36 cellular contexts compared by ENCODE assay signal in genomic region chr3:102974333-102974732, GRCh38.
"Had no signal": no experiment of that assay in that cellular context is flagged by ENCODE, and none has a peak within 500 bp of the region (broad histone marks: within the 10 kb centered on the region; RNA-seq: fewer than 3 reads in every experiment).

No MANE protein-coding gene starts in this region.

- H3K36me3 Mint-ChIP-seq: activated naive CD4-positive, alpha-beta T cell treated with anti-CD3 and anti-CD28 coated beads, Interleukin-2, amount 10 ng/mL, durations not matched to agents 7 days and 5 days; activated naive CD4-positive, alpha-beta T cell treated with anti-CD3 and anti-CD28 coated beads, Interleukin-2, amount 50 U/mL, for 24 hours; activated naive CD8-positive, alpha-beta T cell; activated naive CD8-positive, alpha-beta T cell treated with anti-CD3 and anti-CD28 coated beads for 36 hours; activated naive CD8-positive, alpha-beta T cell treated with anti-CD3 and anti-CD28 coated beads, Interleukin-2, amount 10 ng/mL, durations not matched to agents 7 days and 5 days; brain had no signal

- H3K27ac ChIP-seq: adrenal gland, ascending aorta, body of pancreas, brain microvascular endothelial cell, breast epithelium, cardiac muscle cell had no signal

- H3K27me3 Mint-ChIP-seq: activated naive CD4-positive, alpha-beta T cell treated with anti-CD3 and anti-CD28 coated beads, Interleukin-2, amount 10 ng/mL, durations not matched to agents 7 days and 5 days; activated naive CD4-positive, alpha-beta T cell treated with anti-CD3 and anti-CD28 coated beads, Interleukin-2, amount 50 U/mL, for 24 hours; activated naive CD8-positive, alpha-beta T cell; activated naive CD8-positive, alpha-beta T cell treated with anti-CD3 and anti-CD28 coated beads for 36 hours; activated naive CD8-positive, alpha-beta T cell treated with anti-CD3 and anti-CD28 coated beads, Interleukin-2, amount 10 ng/mL, durations not matched to agents 7 days and 5 days; activated naive CD8-positive, alpha-beta T cell treated with anti-CD3 and anti-CD28 coated beads, Interleukin-2, amount 50 U/mL, for 24 hours; activated T-cell treated with anti-CD3 and anti-CD28 coated beads, Interleukin-2, amount 50 U/mL, for 24 hours; activated T-helper 17 cell treated with anti-CD3 and anti-CD28 coated beads, Interleukin-2, amount 50 U/mL, for 72 hours; central memory CD8-positive, alpha-beta T cell had no signal

- H3K4me1 ChIP-seq: adrenal gland, ascending aorta, body of pancreas, breast epithelium had no signal

- H3K4me3 Mint-ChIP-seq: activated naive CD4-positive, alpha-beta T cell treated with anti-CD3 and anti-CD28 coated beads for 36 hours; activated naive CD4-positive, alpha-beta T cell treated with anti-CD3 and anti-CD28 coated beads, Interleukin-2, amount 10 ng/mL, durations not matched to agents 7 days and 5 days; activated naive CD4-positive, alpha-beta T cell treated with anti-CD3 and anti-CD28 coated beads, Interleukin-2, amount 50 U/mL, for 24 hours; activated naive CD8-positive, alpha-beta T cell; activated naive CD8-positive, alpha-beta T cell treated with anti-CD3 and anti-CD28 coated beads for 36 hours; activated naive CD8-positive, alpha-beta T cell treated with anti-CD3 and anti-CD28 coated beads, Interleukin-2, amount 10 ng/mL, durations not matched to agents 7 days and 5 days; activated naive CD8-positive, alpha-beta T cell treated with anti-CD3 and anti-CD28 coated beads, Interleukin-2, amount 50 U/mL, for 24 hours; activated T-cell treated with anti-CD3 and anti-CD28 coated beads, Interleukin-2, amount 50 U/mL, for 24 hours; activated T-cell treated with anti-CD3 and anti-CD28 coated beads, Interleukin-2, amount 50 U/mL, for 4 hours; activated T-helper 1 cell treated with anti-CD3 and anti-CD28 coated beads, Interleukin-12 subunit alpha, Interleukin-12 subunit beta, Interleukin-2, Interleukin-4 antibody, amounts not matched to agents 30 ng/mL and 10 ng/mL and 1 ng/mL, durations not matched to agents 14 hours and 24 hours and 36 hours; activated T-helper 17 cell treated with anti-CD3 and anti-CD28 coated beads, Interleukin-2, amount 50 U/mL, for 72 hours; brain; central memory CD8-positive, alpha-beta T cell had no signal

- H3K27me3 ChIP-seq: adrenal gland, ascending aorta, body of pancreas, brain microvascular endothelial cell, breast epithelium, cardiac muscle cell had no signal

- H3K4me3 ChIP-seq: adrenal gland, ascending aorta, body of pancreas, breast epithelium, cardiac muscle cell had no signal

- DNase-seq: activated effector memory CD4-positive, alpha-beta T cell treated with anti-CD3 and anti-CD28 coated beads, Interleukin-2, amount 50 U/mL, for 16 hours; activated effector memory CD4-positive, alpha-beta T cell treated with Interleukin-2 at 50 U/mL for 16 hours; activated gamma-delta T cell; activated gamma-delta T cell treated with Interleukin-2 at 50 U/mL for 16 hours; activated naive CD4-positive, alpha-beta T cell; activated naive CD4-positive, alpha-beta T cell treated with anti-CD3 and anti-CD28 coated beads for 36 hours; activated naive CD4-positive, alpha-beta T cell treated with anti-CD3 and anti-CD28 coated beads, Interleukin-2, amount 10 ng/mL, durations not matched to agents 7 days and 5 days; activated naive CD4-positive, alpha-beta T cell treated with anti-CD3 and anti-CD28 coated beads, Interleukin-2, amount 50 U/mL, for 16 hours; activated naive CD4-positive, alpha-beta T cell treated with Interleukin-2 at 50 U/mL for 16 hours; activated naive CD8-positive, alpha-beta T cell treated with anti-CD3 and anti-CD28 coated beads for 36 hours; activated naive CD8-positive, alpha-beta T cell treated with anti-CD3 and anti-CD28 coated beads, Interleukin-2, amount 10 ng/mL, durations not matched to agents 7 days and 5 days; activated naive CD8-positive, alpha-beta T cell treated with anti-CD3 and anti-CD28 coated beads, Interleukin-2, amount 50 U/mL, for 24 hours; activated T-cell treated with anti-CD3 and anti-CD28 coated beads, Interleukin-2, amount 50 U/mL, for 1 hour; activated T-cell treated with anti-CD3 and anti-CD28 coated beads, Interleukin-2, amount 50 U/mL, for 24 hours; activated T-cell treated with anti-CD3 and anti-CD28 coated beads, Interleukin-2, amount 50 U/mL, for 4 hours; adrenal gland; amniotic stem cell; amygdala; anterior cingulate cortex; aorta; body of pancreas; brain microvascular endothelial cell; caudate nucleus; central memory CD4-positive, alpha-beta T cell; cerebellar nuclear complex had no signal

- H3K27ac Mint-ChIP-seq: activated naive CD4-positive, alpha-beta T cell treated with anti-CD3 and anti-CD28 coated beads for 36 hours; activated naive CD4-positive, alpha-beta T cell treated with anti-CD3 and anti-CD28 coated beads, Interleukin-2, amount 10 ng/mL, durations not matched to agents 7 days and 5 days; activated naive CD4-positive, alpha-beta T cell treated with anti-CD3 and anti-CD28 coated beads, Interleukin-2, amount 50 U/mL, for 24 hours; activated naive CD4-positive, alpha-beta T cell treated with anti-CD3 and anti-CD28 coated beads, Interleukin-2, amount 50 U/mL, for 72 hours; activated naive CD8-positive, alpha-beta T cell; activated naive CD8-positive, alpha-beta T cell treated with anti-CD3 and anti-CD28 coated beads for 36 hours; activated naive CD8-positive, alpha-beta T cell treated with anti-CD3 and anti-CD28 coated beads, Interleukin-2, amount 10 ng/mL, durations not matched to agents 7 days and 5 days; activated naive CD8-positive, alpha-beta T cell treated with anti-CD3 and anti-CD28 coated beads, Interleukin-2, amount 50 U/mL, for 24 hours; activated T-cell treated with anti-CD3 and anti-CD28 coated beads, Interleukin-2, amount 50 U/mL, for 24 hours; activated T-helper 1 cell treated with anti-CD3 and anti-CD28 coated beads, Interleukin-12 subunit alpha, Interleukin-12 subunit beta, Interleukin-2, Interleukin-4 antibody, amounts not matched to agents 30 ng/mL and 10 ng/mL and 1 ng/mL, durations not matched to agents 14 hours and 24 hours and 36 hours; activated T-helper 17 cell treated with anti-CD3 and anti-CD28 coated beads, Interleukin-2, amount 50 U/mL, for 72 hours; activated T-helper 2 cell treated with anti-CD3 and anti-CD28 coated beads, Interferon-gamma antibody, Interleukin-2, Interleukin-4, amounts not matched to agents 10 μg/mL and 5 μg/mL and 100 μg/mL, durations not matched to agents 14 hours and 24 hours and 36 hours had no signal

- ATAC-seq: activated naive CD4-positive, alpha-beta T cell treated with anti-CD3 and anti-CD28 coated beads, Interleukin-2, amount 50 U/mL, for 72 hours; activated naive CD8-positive, alpha-beta T cell treated with anti-CD3 and anti-CD28 coated beads, Interleukin-2, amount 50 U/mL, for 24 hours; activated T-cell treated with anti-CD3 and anti-CD28 coated beads, Interleukin-2, amount 50 U/mL, for 4 hours; activated T-helper 17 cell treated with anti-CD3 and anti-CD28 coated beads, Interleukin-2, amount 50 U/mL, for 72 hours; body of pancreas had no signal

- H3K9me3 ChIP-seq: adrenal gland, ascending aorta, body of pancreas, breast epithelium had no signal

- H3K4me1 Mint-ChIP-seq: activated naive CD4-positive, alpha-beta T cell treated with anti-CD3 and anti-CD28 coated beads, Interleukin-2, amount 10 ng/mL, durations not matched to agents 7 days and 5 days; activated naive CD4-positive, alpha-beta T cell treated with anti-CD3 and anti-CD28 coated beads, Interleukin-2, amount 50 U/mL, for 24 hours; activated naive CD8-positive, alpha-beta T cell treated with anti-CD3 and anti-CD28 coated beads for 36 hours; activated naive CD8-positive, alpha-beta T cell treated with anti-CD3 and anti-CD28 coated beads, Interleukin-2, amount 10 ng/mL, durations not matched to agents 7 days and 5 days; activated naive CD8-positive, alpha-beta T cell treated with anti-CD3 and anti-CD28 coated beads, Interleukin-2, amount 50 U/mL, for 24 hours; activated T-helper 17 cell treated with anti-CD3 and anti-CD28 coated beads, Interleukin-2, amount 50 U/mL, for 72 hours; central memory CD8-positive, alpha-beta T cell had no signal

- H3K36me3 ChIP-seq: adrenal gland, ascending aorta, brain microvascular endothelial cell, breast epithelium, cardiac muscle cell had no signal

- H3K9me3 Mint-ChIP-seq: activated naive CD4-positive, alpha-beta T cell treated with anti-CD3 and anti-CD28 coated beads for 36 hours; activated naive CD4-positive, alpha-beta T cell treated with anti-CD3 and anti-CD28 coated beads, Interleukin-2, amount 50 U/mL, for 24 hours; activated naive CD8-positive, alpha-beta T cell treated with anti-CD3 and anti-CD28 coated beads for 36 hours; activated T-cell treated with anti-CD3 and anti-CD28 coated beads, Interleukin-2, amount 50 U/mL, for 4 hours; activated T-helper 1 cell treated with anti-CD3 and anti-CD28 coated beads, Interleukin-12 subunit alpha, Interleukin-12 subunit beta, Interleukin-2, Interleukin-4 antibody, amounts not matched to agents 30 ng/mL and 10 ng/mL and 1 ng/mL, durations not matched to agents 14 hours and 24 hours and 36 hours had no signal
